32 cellular contexts compared by ENCODE assay signal in genomic region chr2:151552287-151552686, GRCh38.
"Had no signal": no experiment of that assay in that cellular context is flagged by ENCODE, and none has a peak within 500 bp of the region (broad histone marks: within the 10 kb centered on the region; RNA-seq: fewer than 3 reads in every experiment).

No MANE protein-coding gene starts in this region.

- DNase-seq: activated CD4-positive, alpha-beta memory T cell treated with anti-CD3 and anti-CD28 coated beads, Interleukin-2, amount 10 ng/mL, durations not matched to agents 7 days and 5 days; activated CD4-positive, alpha-beta T cell treated with anti-CD3 and anti-CD28 coated beads for 36 hours; activated CD4-positive, alpha-beta T cell treated with anti-CD3 and anti-CD28 coated beads, Interleukin-2, amount 10 ng/mL, durations not matched to agents 24 days and 14 days; activated CD4-positive, CD25-positive, alpha-beta regulatory T cell; activated CD4-positive, CD25-positive, alpha-beta regulatory T cell treated with anti-CD3 and anti-CD28 coated beads, Interleukin-2, amount 50 U/mL, for 72 hours; activated CD8-positive, alpha-beta memory T cell treated with anti-CD3 and anti-CD28 coated beads, Interleukin-2, amount 50 U/mL, for 48 hours; activated effector memory CD4-positive, alpha-beta T cell treated with Interleukin-2 at 50 U/mL for 16 hours; activated gamma-delta T cell treated with Interleukin-2 at 50 U/mL for 16 hours; activated naive CD4-positive, alpha-beta T cell treated with anti-CD3 and anti-CD28 coated beads, Interleukin-2, amount 50 U/mL, for 16 hours; activated naive CD4-positive, alpha-beta T cell treated with Interleukin-2 at 50 U/mL for 16 hours; activated T-cell treated with anti-CD3 and anti-CD28 coated beads for 4 hours; activated T-cell treated with anti-CD3 and anti-CD28 coated beads, Interleukin-2, amount 50 U/mL, for 24 hours; activated T-cell treated with anti-CD3 and anti-CD28 coated beads, Interleukin-2, amount 50 U/mL, for 72 hours; amniotic stem cell; anterior cingulate cortex; brain microvascular endothelial cell; dorsolateral prefrontal cortex; effector memory CD4-positive, alpha-beta T cell; endodermal cell; foreskin fibroblast; glutamatergic neuron; heart left ventricle; T-helper 1 cell; T-helper 17 cell; T1000 had no signal

- H3K27me3 Mint-ChIP-seq: activated CD4-positive, alpha-beta T cell treated with anti-CD3 and anti-CD28 coated beads for 36 hours; activated naive CD8-positive, alpha-beta T cell; activated T-cell treated with anti-CD3 and anti-CD28 coated beads, Interleukin-2, amount 50 U/mL, for 24 hours; activated T-helper 17 cell treated with anti-CD3 and anti-CD28 coated beads, Interleukin-2, amount 50 U/mL, for 72 hours; central memory CD8-positive, alpha-beta T cell; dendritic cell treated with granulocyte-macrophage colony-stimulating factor and Interleukin-4, amounts not matched to agents 40 ng/mL and 50 ng/mL, for 4 days; T-helper 17 cell had no signal

- H3K4me3 ChIP-seq: coronary artery, dorsolateral prefrontal cortex, heart left ventricle had no signal

- H3K4me1 ChIP-seq: heart left ventricle had no signal

- H3K27me3 ChIP-seq: brain microvascular endothelial cell, dorsolateral prefrontal cortex, heart left ventricle had no signal

- ATAC-seq: activated CD4-positive, alpha-beta T cell treated with anti-CD3 and anti-CD28 coated beads for 36 hours; activated T-cell treated with anti-CD3 and anti-CD28 coated beads, Interleukin-2, amount 50 U/mL, for 72 hours; activated T-helper 17 cell treated with anti-CD3 and anti-CD28 coated beads, Interleukin-2, amount 50 U/mL, for 72 hours; esophagus mucosa; heart left ventricle; T-helper 17 cell had no signal

- H3K27ac Mint-ChIP-seq: activated CD4-positive, alpha-beta memory T cell treated with anti-CD3 and anti-CD28 coated beads, Interleukin-2, amount 10 ng/mL, durations not matched to agents 7 days and 5 days; activated CD4-positive, alpha-beta T cell treated with anti-CD3 and anti-CD28 coated beads for 36 hours; activated CD4-positive, alpha-beta T cell treated with anti-CD3 and anti-CD28 coated beads, Interleukin-2, amount 10 ng/mL, durations not matched to agents 24 days and 14 days; activated naive CD8-positive, alpha-beta T cell; activated T-cell treated with anti-CD3 and anti-CD28 coated beads, Interleukin-2, amount 50 U/mL, for 24 hours; activated T-cell treated with anti-CD3 and anti-CD28 coated beads, Interleukin-2, amount 50 U/mL, for 72 hours; activated T-helper 17 cell treated with anti-CD3 and anti-CD28 coated beads, Interleukin-2, amount 50 U/mL, for 72 hours; dendritic cell treated with granulocyte-macrophage colony-stimulating factor and Interleukin-4, amounts not matched to agents 40 ng/mL and 50 ng/mL, for 4 days; endodermal cell; T-helper 17 cell; T-helper 2 cell treated with Interferon-gamma antibody and Interleukin-4, amounts not matched to agents 5 μg/mL and 100 μg/mL, for 36 hours had no signal

- H3K36me3 ChIP-seq: brain microvascular endothelial cell, heart left ventricle had no signal

- H3K27ac ChIP-seq: brain microvascular endothelial cell, coronary artery, dorsolateral prefrontal cortex, heart left ventricle had no signal

- H3K4me3 Mint-ChIP-seq: activated CD4-positive, alpha-beta memory T cell treated with anti-CD3 and anti-CD28 coated beads, Interleukin-2, amount 10 ng/mL, durations not matched to agents 7 days and 5 days; activated CD4-positive, alpha-beta T cell treated with anti-CD3 and anti-CD28 coated beads for 36 hours; activated CD4-positive, alpha-beta T cell treated with anti-CD3 and anti-CD28 coated beads, Interleukin-2, amount 10 ng/mL, durations not matched to agents 24 days and 14 days; activated naive CD8-positive, alpha-beta T cell; activated T-cell treated with anti-CD3 and anti-CD28 coated beads, Interleukin-2, amount 50 U/mL, for 24 hours; activated T-cell treated with anti-CD3 and anti-CD28 coated beads, Interleukin-2, amount 50 U/mL, for 72 hours; activated T-helper 17 cell treated with anti-CD3 and anti-CD28 coated beads, Interleukin-2, amount 50 U/mL, for 72 hours; central memory CD8-positive, alpha-beta T cell; dendritic cell treated with granulocyte-macrophage colony-stimulating factor and Interleukin-4, amounts not matched to agents 40 ng/mL and 50 ng/mL, for 4 days; endodermal cell; T-helper 17 cell; T-helper 2 cell treated with Interferon-gamma antibody and Interleukin-4, amounts not matched to agents 5 μg/mL and 100 μg/mL, for 36 hours had no signal

- H3K9me3 Mint-ChIP-seq: activated CD4-positive, alpha-beta memory T cell treated with anti-CD3 and anti-CD28 coated beads, Interleukin-2, amount 10 ng/mL, durations not matched to agents 7 days and 5 days; activated CD4-positive, alpha-beta T cell treated with anti-CD3 and anti-CD28 coated beads, Interleukin-2, amount 10 ng/mL, durations not matched to agents 24 days and 14 days; activated T-cell treated with anti-CD3 and anti-CD28 coated beads, Interleukin-2, amount 50 U/mL, for 24 hours; activated T-helper 17 cell treated with anti-CD3 and anti-CD28 coated beads, Interleukin-2, amount 50 U/mL, for 72 hours; central memory CD8-positive, alpha-beta T cell; dendritic cell treated with granulocyte-macrophage colony-stimulating factor and Interleukin-4, amounts not matched to agents 40 ng/mL and 50 ng/mL, for 4 days; endodermal cell; T-helper 2 cell treated with Interferon-gamma antibody and Interleukin-4, amounts not matched to agents 5 μg/mL and 100 μg/mL, for 36 hours had no signal

- H3K4me1 Mint-ChIP-seq: activated CD4-positive, alpha-beta memory T cell treated with anti-CD3 and anti-CD28 coated beads, Interleukin-2, amount 10 ng/mL, durations not matched to agents 7 days and 5 days; activated CD4-positive, alpha-beta T cell treated with anti-CD3 and anti-CD28 coated beads for 36 hours; activated CD4-positive, alpha-beta T cell treated with anti-CD3 and anti-CD28 coated beads, Interleukin-2, amount 10 ng/mL, durations not matched to agents 24 days and 14 days; activated T-helper 17 cell treated with anti-CD3 and anti-CD28 coated beads, Interleukin-2, amount 50 U/mL, for 72 hours; central memory CD8-positive, alpha-beta T cell; endodermal cell; T-helper 17 cell had no signal

- H3K9me3 ChIP-seq: heart left ventricle had no signal
